In genomic region chr15:39534996-39535395, GRCh38 we compare ENCODE assay signal across 25 cellular contexts.
"Had no signal": no experiment of that assay in that cellular context is flagged by ENCODE, and none has a peak within 500 bp of the region (broad histone marks: within the 10 kb centered on the region; RNA-seq: fewer than 3 reads in every experiment).

No MANE protein-coding gene starts in this region.

- H3K27me3 ChIP-seq: left lung, neural progenitor cell, pancreas, right lobe of liver, tibial nerve, uterus had no signal

- H3K9me3 ChIP-seq: left lung, lower lobe of right lung, pancreas, psoas muscle, right lobe of liver, tibial nerve, uterus had no signal

- H3K36me3 ChIP-seq: left lung, lower lobe of right lung, neural progenitor cell, pancreas, right lobe of liver, tibial nerve, uterus had no signal

- ATAC-seq: left colon; left lung; lower lobe of right lung; natural killer cell; pancreas; psoas muscle; right lobe of liver; stimulated activated memory B cell treated with anti-CD40 and anti-IgM and Interleukin-4, amounts not matched to agents 10 μg/mL and 1 μg/mL and 100 μg/mL, for 72 hours; stimulated activated naive CD8-positive, alpha-beta T cell treated with anti-CD3 and anti-CD28 coated beads, Interleukin-15, amount 100 ng/mL, for 72 hours had no signal

- H3K4me3 ChIP-seq: left lung, lower lobe of right lung, neural progenitor cell, pancreas, psoas muscle, right lobe of liver, smooth muscle cell, tibial nerve, uterus had no signal

- H3K27ac ChIP-seq: left lung, lower lobe of right lung, neural progenitor cell, pancreas, psoas muscle, right lobe of liver, tibial nerve, uterus had no signal

- DNase-seq: hypothalamus; immature natural killer cell; kidney; left colon; left lung; lower lobe of right lung; mesendoderm; naive B cell; natural killer cell; nephron progenitor cell; pancreas; psoas muscle; right lobe of liver; stimulated activated CD4-positive, alpha-beta T cell treated with anti-CD3 and anti-CD28 coated beads, Interleukin-1b, Interleukin-23, amount 100 ng/mL, for 48 hours; stimulated activated CD4-positive, alpha-beta T cell treated with anti-CD3 and anti-CD28 coated beads, Interleukin-2, amount 100 ng/mL, for 48 hours; stimulated activated CD4-positive, alpha-beta T cell treated with anti-CD3 and anti-CD28 coated beads, Interleukin-4, amount 100 ng/mL, for 4 hours; stimulated activated CD8-positive, alpha-beta memory T cell treated with anti-CD3 and anti-CD28 coated beads, Interleukin-4, amount 100 ng/mL, for 48 hours; stimulated activated naive CD4-positive, alpha-beta T cell treated with Interleukin-2 at 50 U/mL for 16 hours; stimulated activated naive CD8-positive, alpha-beta T cell treated with anti-CD3 and anti-CD28 coated beads, Interleukin-15, amount 100 ng/mL, for 72 hours; substantia nigra; uterus had no signal

- H3K4me1 ChIP-seq: left lung, lower lobe of right lung, neural progenitor cell, pancreas, psoas muscle had no signal
